Comparison of ENCODE assay signal across 11 cellular contexts in the genomic region with DNA sequence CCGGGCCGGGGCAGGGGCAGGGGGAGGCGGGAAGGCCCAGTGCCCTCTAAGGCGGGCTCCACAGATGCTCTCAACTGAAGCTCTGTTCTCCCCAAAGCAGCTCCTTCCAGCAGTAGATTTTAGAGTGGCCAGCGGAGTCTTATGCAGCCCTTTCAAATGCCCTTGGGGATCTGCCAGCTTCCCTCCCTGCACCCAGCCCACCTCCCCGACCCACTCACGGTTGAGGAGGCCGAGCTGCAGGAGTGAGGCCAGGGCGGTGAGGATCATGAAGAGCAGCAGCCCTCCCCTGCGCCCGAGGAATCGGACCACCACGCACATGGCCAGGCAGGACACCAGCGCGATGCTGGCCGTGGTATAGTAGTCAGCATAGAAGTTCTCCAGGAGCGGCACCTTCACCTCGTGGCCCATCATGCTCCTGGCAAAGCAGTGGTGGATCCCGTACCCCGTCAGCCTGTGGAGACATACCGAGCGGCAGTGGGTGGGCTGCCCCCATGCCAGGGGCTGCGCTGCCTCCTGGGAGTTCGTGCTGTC. TPM values are rescaled to one million over a fixed set of nuclear protein-coding genes. Genes with fewer than 3 reads are reported as not detected.
"Had no signal": no experiment of that assay in that cellular context is flagged by ENCODE, and none has a peak within 500 bp of the region (broad histone marks: within the 10 kb centered on the region; RNA-seq: fewer than 3 reads in every experiment).

No MANE protein-coding gene starts in this region.

- H3K27me3 ChIP-seq: breast epithelium, esophagus squamous epithelium, upper lobe of right lung had no signal

- H3K27ac Mint-ChIP-seq: activated naive CD4-positive, alpha-beta T cell treated with anti-CD3 and anti-CD28 coated beads, Interleukin-2, amount 50 U/mL, for 72 hours; immature natural killer cell had no signal

- DNase-seq: activated T-cell treated with anti-CD3 and anti-CD28 coated beads, Interleukin-2, amount 50 U/mL, for 1 hour; amniotic stem cell; esophagus squamous epithelium; foreskin fibroblast; immature natural killer cell; left cardiac atrium; naive thymus-derived CD8-positive, alpha-beta T cell had no signal

- H3K36me3 Mint-ChIP-seq: activated naive CD4-positive, alpha-beta T cell treated with anti-CD3 and anti-CD28 coated beads, Interleukin-2, amount 50 U/mL, for 72 hours; immature natural killer cell had no signal

- H3K9me3 Mint-ChIP-seq: activated naive CD4-positive, alpha-beta T cell treated with anti-CD3 and anti-CD28 coated beads, Interleukin-2, amount 50 U/mL, for 72 hours; immature natural killer cell; naive thymus-derived CD8-positive, alpha-beta T cell had no signal

- H3K27me3 Mint-ChIP-seq: naive thymus-derived CD8-positive, alpha-beta T cell had no signal

- H3K9me3 ChIP-seq: breast epithelium, esophagus squamous epithelium, upper lobe of right lung had no signal

- H3K4me1 ChIP-seq: breast epithelium had no signal

- H3K27ac ChIP-seq: breast epithelium, upper lobe of right lung had no signal

- ATAC-seq: activated CD4-positive, CD25-positive, alpha-beta regulatory T cell treated with anti-CD3 and anti-CD28 coated beads, Interleukin-2, amount 50 U/mL, for 24 hours; activated naive CD4-positive, alpha-beta T cell treated with anti-CD3 and anti-CD28 coated beads, Interleukin-2, amount 50 U/mL, for 72 hours; left cardiac atrium; naive thymus-derived CD8-positive, alpha-beta T cell; upper lobe of right lung had no signal

- H3K4me3 ChIP-seq: breast epithelium, esophagus squamous epithelium, upper lobe of right lung had no signal

- H3K4me1 Mint-ChIP-seq: immature natural killer cell had no signal

- H3K4me3 Mint-ChIP-seq: immature natural killer cell; naive thymus-derived CD8-positive, alpha-beta T cell had no signal

- H3K36me3 ChIP-seq: breast epithelium had no signal

RNA-seq across cellular contexts. Expression of a gene that starts 59.3 kb away (rescaled TPM):
- total RNA-seq: naive thymus-derived CD8-positive, alpha-beta T cell had no signal
